In genomic region chr11:70000228-70000627, GRCh38 we compare ENCODE assay signal across 16 cellular contexts.
"Had no signal": no experiment of that assay in that cellular context is flagged by ENCODE, and none has a peak within 500 bp of the region (broad histone marks: within the 10 kb centered on the region; RNA-seq: fewer than 3 reads in every experiment).

No MANE protein-coding gene starts in this region.

- FAIRE-seq: islet of Langerhans had no signal

- H3K36me3 ChIP-seq: left lung, tibial nerve, uterus had no signal

- ATAC-seq: left lung; stimulated activated memory B cell treated with anti-CD40 and anti-IgM and Interleukin-4, amounts not matched to agents 10 μg/mL and 1 μg/mL and 100 μg/mL, for 72 hours had no signal

- H3K9me3 ChIP-seq: tibial nerve, uterus had no signal

- H3K4me3 ChIP-seq: left lung, tibial nerve, uterus had no signal

- DNase-seq: activated CD4-positive, alpha-beta T cell treated with anti-CD3 and anti-CD28 coated beads for 1 hour; activated CD4-positive, alpha-beta T cell treated with anti-CD3 and anti-CD28 coated beads, Interleukin-2, amount 50 U/mL, for 4 hours; activated naive CD4-positive, alpha-beta T cell treated with Interleukin-2 at 50 U/mL for 16 hours; activated T-cell treated with anti-CD3 and anti-CD28 coated beads for 4 hours; anterior cingulate cortex; cerebellar nuclear complex; effector memory CD4-positive, alpha-beta T cell; foreskin melanocyte; left lung; nucleus accumbens; stimulated activated CD4-positive, alpha-beta T cell treated with anti-CD3 and anti-CD28 coated beads, Interleukin-2, amount 100 ng/mL, for 48 hours; T-helper 9 cell; uterus had no signal

- H3K27me3 ChIP-seq: left lung, tibial nerve, uterus had no signal

- H3K4me1 ChIP-seq: left lung, tibial nerve, uterus had no signal

- H3K27ac ChIP-seq: left lung, tibial nerve, uterus had no signal
